In the genomic region with DNA sequence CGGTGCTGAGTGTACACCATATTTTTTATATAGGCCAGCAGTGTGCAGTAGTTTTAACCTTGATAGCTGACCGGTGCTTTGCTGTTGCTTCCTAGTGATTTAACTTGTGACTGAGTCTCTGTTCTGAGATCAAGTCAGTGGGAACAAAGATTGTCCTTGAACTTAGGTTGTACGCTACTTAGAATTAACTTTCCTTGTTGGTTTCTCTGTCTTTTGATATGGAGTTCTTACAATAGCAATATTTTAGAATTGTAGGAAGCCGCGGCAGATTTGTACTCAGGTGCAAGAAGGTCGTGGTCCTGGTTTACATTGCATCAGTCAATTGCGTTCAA, we compare ENCODE assay signal across 8 cellular contexts. TPM values are rescaled to one million over a fixed set of nuclear protein-coding genes. Genes with fewer than 3 reads are reported as not detected.
DNase-seq lines count a peak whose midpoint lies in the region; ATAC-seq and TF ChIP-seq lines count a peak whose summit lies in the region.

No MANE protein-coding gene starts in this region.

- in situ Hi-C loops in gastrocnemius medialis (cut with MboI; ENCODE audit: low sequenced_read_pairs in 4 of 4): no loop called here

- H3K27me3 Mint-ChIP-seq in T-helper 17 cell: no peaks in the 10 kb centered on the region

- H3K9me3 ChIP-seq in T-helper 17 cell (ENCODE audit: control insufficient read depth, low read length, poor library complexity, severe bottlenecking) (no peaks in the 10 kb centered on the region), gastrocnemius medialis (no peaks in the 10 kb centered on the region)

- peak overlapping the region; percentile 98 for H3K27ac Mint-ChIP-seq in T-helper 17 cell

- peak overlapping the region; percentile 99 for H3K4me3 Mint-ChIP-seq in T-helper 17 cell

- H3K36me3 Mint-ChIP-seq in T-helper 17 cell (ENCODE audit: low read depth): peaks cover 2% of the 10 kb centered on the region

- H3K27ac ChIP-seq in foreskin keratinocyte: peak overlapping the region; percentile 81
- peak overlapping the region; percentile 92 to 98 (median 96) for H3K27ac ChIP-seq in gastrocnemius medialis

- TF ChIP-seq POLR2A in gastrocnemius medialis (IDR thresholded peaks at IDR 0.05): no peak

- intact Hi-C loops in gastrocnemius medialis (cut with DNase I; ENCODE audit: low total_unique reads): loop anchor here (5.0 kb wide), 1 partner anchor 430 kb away; a partner anchor contains a TSS

- no peaks in the 10 kb centered on the region for H3K27me3 ChIP-seq in foreskin keratinocyte
- H3K27me3 ChIP-seq in gastrocnemius medialis: no peaks in the 10 kb centered on the region

- peaks cover 0 to 28% of the 10 kb centered on the region in 2 donors for H3K36me3 ChIP-seq in gastrocnemius medialis

- H3K4me1 ChIP-seq in foreskin keratinocyte: peaks cover 12% of the 10 kb centered on the region
- H3K4me1 ChIP-seq in gastrocnemius medialis: peaks cover 18 to 24% of the 10 kb centered on the region in 2 donors

- no peak for TF ChIP-seq CTCF in foreskin keratinocyte (conservative IDR thresholded peaks at IDR 0.05)
- TF ChIP-seq CTCF in gastrocnemius medialis (IDR thresholded peaks at IDR 0.05 in 4 of 5, conservative IDR thresholded peaks at IDR 0.05 in 1 of 5): no peak

- ATAC-seq in GM21515 (IDR thresholded peaks at IDR 0.05; ENCODE audit: unreplicated experiment) (peak; percentile 1), T-helper 17 cell (no peak), foreskin keratinocyte (no peak), gastrocnemius medialis (no peak), GM19455 (IDR thresholded peaks at IDR 0.05; ENCODE audit: unreplicated experiment) (no peak)

- peak overlapping the region; percentile 96 to 98 (median 98) for H3K4me3 ChIP-seq in gastrocnemius medialis

- DNase-seq in T-helper 17 cell (no peak), foreskin keratinocyte (no peak), gastrocnemius medialis (no peak), NCI-H526 treated with DMSO at 0.1 percent for 48 hours (lab: John Stamatoyannopoulos, UW) (no peak), D341Med (ENCODE audit: low spot score) (no peak), SW 1271 (lab: John Stamatoyannopoulos, UW) (no peak)

- H3K4me1 Mint-ChIP-seq in T-helper 17 cell: peaks cover 35% of the 10 kb centered on the region

RNA-seq across cellular contexts. Expression of a gene that starts 1.3 kb away (rescaled TPM):
- total RNA-seq in T-helper 17 cell: 100 to 1,000 TPM; 130 to 134 TPM
- 125 and 149 TPM in 2 replicates for total RNA-seq in foreskin keratinocyte
- 37.7 and 51.4 TPM in 2 replicates for polyA plus RNA-seq in foreskin keratinocyte
- total RNA-seq in gastrocnemius medialis: 10 to 100 TPM; 44.4 to 66.8 (median 53.7) TPM

RNA-seq across cellular contexts. Expression of a gene that starts 31.4 kb away (rescaled TPM):
- 1 to 10 TPM; 4.6 to 5.5 TPM for total RNA-seq in T-helper 17 cell
- 40.8 and 43.8 TPM in 2 replicates for total RNA-seq in foreskin keratinocyte
- 23.0 and 28.7 TPM in 2 replicates for polyA plus RNA-seq in foreskin keratinocyte
- 10 to 100 TPM; 24.0 to 41.3 (median 33.9) TPM for total RNA-seq in gastrocnemius medialis

RNA-seq across cellular contexts. Expression of a gene that starts 56.1 kb away (rescaled TPM):
- total RNA-seq in T-helper 17 cell (10 to 100 TPM; 37.6 to 40.8 TPM), foreskin keratinocyte (40.1 and 42.0 TPM in 2 replicates), gastrocnemius medialis (10 to 100 TPM; 17.2 to 25.9 (median 23.7) TPM)
- polyA plus RNA-seq in foreskin keratinocyte: 22.8 and 26.5 TPM in 2 replicates
